In the genomic region with DNA sequence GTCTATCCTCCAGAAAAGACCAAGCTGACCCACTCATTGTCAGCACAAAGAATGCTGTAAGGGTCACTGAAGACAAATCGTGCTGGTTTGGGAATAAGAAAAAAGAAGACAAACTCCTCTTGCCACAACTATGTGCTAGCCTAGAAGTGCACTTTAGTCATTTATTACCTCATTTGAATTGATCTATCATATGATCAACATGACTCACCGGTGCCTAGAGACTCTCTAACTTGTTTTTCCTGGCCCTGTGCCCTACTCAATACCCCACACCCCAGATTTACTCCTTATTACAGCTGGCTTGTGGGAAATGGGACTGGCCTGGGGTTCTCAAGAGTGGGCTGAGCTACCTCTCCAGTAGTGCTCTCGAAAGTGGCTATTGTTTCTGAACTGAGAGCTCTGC, we compare ENCODE assay signal across 1 cellular context.
TF ChIP-seq lines count a peak whose summit lies in the region.

No MANE protein-coding gene starts in this region.

TF ChIP-seq in GM23338, 12 proteins besides CTCF, POLR2A, EP300 and RAD21 (continued from another document):
- TF ChIP-seq, protein P1, sequence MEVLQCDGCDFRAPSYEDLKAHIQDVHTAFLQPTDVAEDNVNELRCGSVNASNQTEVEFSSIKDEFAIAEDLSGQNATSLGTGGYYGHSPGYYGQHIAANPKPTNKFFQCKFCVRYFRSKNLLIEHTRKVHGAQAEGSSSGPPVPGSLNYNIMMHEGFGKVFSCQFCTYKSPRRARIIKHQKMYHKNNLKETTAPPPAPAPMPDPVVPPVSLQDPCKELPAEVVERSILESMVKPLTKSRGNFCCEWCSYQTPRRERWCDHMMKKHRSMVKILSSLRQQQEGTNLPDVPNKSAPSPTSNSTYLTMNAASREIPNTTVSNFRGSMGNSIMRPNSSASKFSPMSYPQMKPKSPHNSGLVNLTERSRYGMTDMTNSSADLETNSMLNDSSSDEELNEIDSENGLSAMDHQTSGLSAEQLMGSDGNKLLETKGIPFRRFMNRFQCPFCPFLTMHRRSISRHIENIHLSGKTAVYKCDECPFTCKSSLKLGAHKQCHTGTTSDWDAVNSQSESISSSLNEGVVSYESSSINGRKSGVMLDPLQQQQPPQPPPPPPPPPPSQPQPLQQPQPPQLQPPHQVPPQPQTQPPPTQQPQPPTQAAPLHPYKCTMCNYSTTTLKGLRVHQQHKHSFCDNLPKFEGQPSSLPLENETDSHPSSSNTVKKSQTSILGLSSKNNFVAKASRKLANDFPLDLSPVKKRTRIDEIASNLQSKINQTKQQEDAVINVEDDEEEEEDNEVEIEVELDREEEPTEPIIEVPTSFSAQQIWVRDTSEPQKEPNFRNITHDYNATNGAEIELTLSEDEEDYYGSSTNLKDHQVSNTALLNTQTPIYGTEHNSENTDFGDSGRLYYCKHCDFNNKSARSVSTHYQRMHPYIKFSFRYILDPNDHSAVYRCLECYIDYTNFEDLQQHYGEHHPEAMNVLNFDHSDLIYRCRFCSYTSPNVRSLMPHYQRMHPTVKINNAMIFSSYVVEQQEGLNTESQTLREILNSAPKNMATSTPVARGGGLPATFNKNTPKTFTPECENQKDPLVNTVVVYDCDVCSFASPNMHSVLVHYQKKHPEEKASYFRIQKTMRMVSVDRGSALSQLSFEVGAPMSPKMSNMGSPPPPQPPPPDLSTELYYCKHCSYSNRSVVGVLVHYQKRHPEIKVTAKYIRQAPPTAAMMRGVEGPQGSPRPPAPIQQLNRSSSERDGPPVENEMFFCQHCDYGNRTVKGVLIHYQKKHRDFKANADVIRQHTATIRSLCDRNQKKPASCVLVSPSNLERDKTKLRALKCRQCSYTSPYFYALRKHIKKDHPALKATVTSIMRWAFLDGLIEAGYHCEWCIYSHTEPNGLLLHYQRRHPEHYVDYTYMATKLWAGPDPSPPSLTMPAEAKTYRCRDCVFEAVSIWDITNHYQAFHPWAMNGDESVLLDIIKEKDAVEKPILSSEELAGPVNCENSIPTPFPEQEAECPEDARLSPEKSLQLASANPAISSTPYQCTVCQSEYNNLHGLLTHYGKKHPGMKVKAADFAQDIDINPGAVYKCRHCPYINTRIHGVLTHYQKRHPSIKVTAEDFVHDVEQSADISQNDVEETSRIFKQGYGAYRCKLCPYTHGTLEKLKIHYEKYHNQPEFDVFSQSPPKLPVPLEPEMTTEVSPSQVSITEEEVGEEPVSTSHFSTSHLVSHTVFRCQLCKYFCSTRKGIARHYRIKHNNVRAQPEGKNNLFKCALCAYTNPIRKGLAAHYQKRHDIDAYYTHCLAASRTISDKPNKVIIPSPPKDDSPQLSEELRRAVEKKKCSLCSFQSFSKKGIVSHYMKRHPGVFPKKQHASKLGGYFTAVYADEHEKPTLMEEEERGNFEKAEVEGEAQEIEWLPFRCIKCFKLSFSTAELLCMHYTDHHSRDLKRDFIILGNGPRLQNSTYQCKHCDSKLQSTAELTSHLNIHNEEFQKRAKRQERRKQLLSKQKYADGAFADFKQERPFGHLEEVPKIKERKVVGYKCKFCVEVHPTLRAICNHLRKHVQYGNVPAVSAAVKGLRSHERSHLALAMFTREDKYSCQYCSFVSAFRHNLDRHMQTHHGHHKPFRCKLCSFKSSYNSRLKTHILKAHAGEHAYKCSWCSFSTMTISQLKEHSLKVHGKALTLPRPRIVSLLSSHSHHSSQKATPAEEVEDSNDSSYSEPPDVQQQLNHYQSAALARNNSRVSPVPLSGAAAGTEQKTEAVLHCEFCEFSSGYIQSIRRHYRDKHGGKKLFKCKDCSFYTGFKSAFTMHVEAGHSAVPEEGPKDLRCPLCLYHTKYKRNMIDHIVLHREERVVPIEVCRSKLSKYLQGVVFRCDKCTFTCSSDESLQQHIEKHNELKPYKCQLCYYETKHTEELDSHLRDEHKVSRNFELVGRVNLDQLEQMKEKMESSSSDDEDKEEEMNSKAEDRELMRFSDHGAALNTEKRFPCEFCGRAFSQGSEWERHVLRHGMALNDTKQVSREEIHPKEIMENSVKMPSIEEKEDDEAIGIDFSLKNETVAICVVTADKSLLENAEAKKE (CRISPR knock-in tag; IDR thresholded peaks at IDR 0.05) = no peak
- TF ChIP-seq EZH2 (IDR thresholded peaks at IDR 0.05; ENCODE audit: low read depth, unreplicated experiment) = no peak
- TF ChIP-seq POLR2AphosphoS5 (IDR thresholded peaks at IDR 0.05; ENCODE audit: low read depth) = no peak
- no peak for TF ChIP-seq JUNB (IDR thresholded peaks at IDR 0.05; ENCODE audit: unreplicated experiment)
- TF ChIP-seq, protein P2, sequence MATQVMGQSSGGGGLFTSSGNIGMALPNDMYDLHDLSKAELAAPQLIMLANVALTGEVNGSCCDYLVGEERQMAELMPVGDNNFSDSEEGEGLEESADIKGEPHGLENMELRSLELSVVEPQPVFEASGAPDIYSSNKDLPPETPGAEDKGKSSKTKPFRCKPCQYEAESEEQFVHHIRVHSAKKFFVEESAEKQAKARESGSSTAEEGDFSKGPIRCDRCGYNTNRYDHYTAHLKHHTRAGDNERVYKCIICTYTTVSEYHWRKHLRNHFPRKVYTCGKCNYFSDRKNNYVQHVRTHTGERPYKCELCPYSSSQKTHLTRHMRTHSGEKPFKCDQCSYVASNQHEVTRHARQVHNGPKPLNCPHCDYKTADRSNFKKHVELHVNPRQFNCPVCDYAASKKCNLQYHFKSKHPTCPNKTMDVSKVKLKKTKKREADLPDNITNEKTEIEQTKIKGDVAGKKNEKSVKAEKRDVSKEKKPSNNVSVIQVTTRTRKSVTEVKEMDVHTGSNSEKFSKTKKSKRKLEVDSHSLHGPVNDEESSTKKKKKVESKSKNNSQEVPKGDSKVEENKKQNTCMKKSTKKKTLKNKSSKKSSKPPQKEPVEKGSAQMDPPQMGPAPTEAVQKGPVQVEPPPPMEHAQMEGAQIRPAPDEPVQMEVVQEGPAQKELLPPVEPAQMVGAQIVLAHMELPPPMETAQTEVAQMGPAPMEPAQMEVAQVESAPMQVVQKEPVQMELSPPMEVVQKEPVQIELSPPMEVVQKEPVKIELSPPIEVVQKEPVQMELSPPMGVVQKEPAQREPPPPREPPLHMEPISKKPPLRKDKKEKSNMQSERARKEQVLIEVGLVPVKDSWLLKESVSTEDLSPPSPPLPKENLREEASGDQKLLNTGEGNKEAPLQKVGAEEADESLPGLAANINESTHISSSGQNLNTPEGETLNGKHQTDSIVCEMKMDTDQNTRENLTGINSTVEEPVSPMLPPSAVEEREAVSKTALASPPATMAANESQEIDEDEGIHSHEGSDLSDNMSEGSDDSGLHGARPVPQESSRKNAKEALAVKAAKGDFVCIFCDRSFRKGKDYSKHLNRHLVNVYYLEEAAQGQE (IDR thresholded peaks at IDR 0.05; ENCODE audit: unreplicated experiment) = no peak
- TF ChIP-seq STAT1 (IDR thresholded peaks at IDR 0.05; ENCODE audit: unreplicated experiment) = no peak
